In genomic region chr13:43005460-43006236, GRCh38 we compare ENCODE assay signal across 1 cellular context.
TF ChIP-seq lines count a peak whose summit lies in the region.

No MANE protein-coding gene starts in this region.

TF ChIP-seq in HepG2, 621 proteins besides CTCF, POLR2A, EP300 and RAD21:
- no peak for TF ChIP-seq ZFX (CRISPR knock-in tag; IDR thresholded peaks at IDR 0.05; ENCODE audit: low read depth)
- TF ChIP-seq ZNF230 (CRISPR knock-in tag; IDR thresholded peaks at IDR 0.05), result no peak
- no peak for TF ChIP-seq MBD4 (IDR thresholded peaks at IDR 0.05; ENCODE audit: borderline replicate concordance, low read length)
- TF ChIP-seq ZNF274 (CRISPR knock-in tag; IDR thresholded peaks at IDR 0.05), result no peak
- TF ChIP-seq ZNF234 (CRISPR knock-in tag; conservative IDR thresholded peaks at IDR 0.05), result no peak
- no peak for TF ChIP-seq ZNF24 (IDR thresholded peaks at IDR 0.05)
- TF ChIP-seq ZNF605 (CRISPR knock-in tag; IDR thresholded peaks at IDR 0.05), result no peak
- no peak for TF ChIP-seq AGO2 (optimal IDR thresholded peaks at IDR 0.05; ENCODE audit: low read depth, low read length)
- no peak for TF ChIP-seq ZBTB7A (CRISPR knock-in tag; IDR thresholded peaks at IDR 0.05)
- no peak for TF ChIP-seq ZSCAN9 (CRISPR knock-in tag; IDR thresholded peaks at IDR 0.05; ENCODE audit: borderline replicate concordance)
- TF ChIP-seq ETV5 (CRISPR knock-in tag; IDR thresholded peaks at IDR 0.05; ENCODE audit: borderline replicate concordance), result no peak
- TF ChIP-seq ZNF232 (CRISPR knock-in tag; IDR thresholded peaks at IDR 0.05; ENCODE audit: borderline replicate concordance), result no peak
- no peak for TF ChIP-seq AFF4 (CRISPR knock-in tag; IDR thresholded peaks at IDR 0.05)
- no peak for TF ChIP-seq ERF (CRISPR knock-in tag; IDR thresholded peaks at IDR 0.05)
- TF ChIP-seq, protein P1, sequence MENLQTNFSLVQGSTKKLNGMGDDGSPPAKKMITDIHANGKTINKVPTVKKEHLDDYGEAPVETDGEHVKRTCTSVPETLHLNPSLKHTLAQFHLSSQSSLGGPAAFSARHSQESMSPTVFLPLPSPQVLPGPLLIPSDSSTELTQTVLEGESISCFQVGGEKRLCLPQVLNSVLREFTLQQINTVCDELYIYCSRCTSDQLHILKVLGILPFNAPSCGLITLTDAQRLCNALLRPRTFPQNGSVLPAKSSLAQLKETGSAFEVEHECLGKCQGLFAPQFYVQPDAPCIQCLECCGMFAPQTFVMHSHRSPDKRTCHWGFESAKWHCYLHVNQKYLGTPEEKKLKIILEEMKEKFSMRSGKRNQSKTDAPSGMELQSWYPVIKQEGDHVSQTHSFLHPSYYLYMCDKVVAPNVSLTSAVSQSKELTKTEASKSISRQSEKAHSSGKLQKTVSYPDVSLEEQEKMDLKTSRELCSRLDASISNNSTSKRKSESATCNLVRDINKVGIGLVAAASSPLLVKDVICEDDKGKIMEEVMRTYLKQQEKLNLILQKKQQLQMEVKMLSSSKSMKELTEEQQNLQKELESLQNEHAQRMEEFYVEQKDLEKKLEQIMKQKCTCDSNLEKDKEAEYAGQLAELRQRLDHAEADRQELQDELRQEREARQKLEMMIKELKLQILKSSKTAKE (CRISPR knock-in tag; IDR thresholded peaks at IDR 0.05; ENCODE audit: borderline replicate concordance), result no peak
- TF ChIP-seq ZNF543 (CRISPR knock-in tag; IDR thresholded peaks at IDR 0.05), result no peak
- no peak for TF ChIP-seq CENPX (CRISPR knock-in tag; IDR thresholded peaks at IDR 0.05)
- no peak for TF ChIP-seq POGZ (CRISPR knock-in tag; IDR thresholded peaks at IDR 0.05)
- TF ChIP-seq SALL1 (CRISPR knock-in tag; IDR thresholded peaks at IDR 0.05), result no peak
- TF ChIP-seq SOX5 (CRISPR knock-in tag; IDR thresholded peaks at IDR 0.05; ENCODE audit: borderline replicate concordance), result peak; percentile 19; the same call in 1 of the 2 replicates
- TF ChIP-seq ZNF18 (CRISPR knock-in tag; IDR thresholded peaks at IDR 0.05; ENCODE audit: insufficient replicate concordance), result no peak
- peak; percentile 23 for TF ChIP-seq TEAD3 (CRISPR knock-in tag; optimal IDR thresholded peaks at IDR 0.05; ENCODE audit: borderline replicate concordance)
- TF ChIP-seq SIN3A (IDR thresholded peaks at IDR 0.05; ENCODE audit: borderline replicate concordance, low read depth, low read length), result no peak
- no peak for TF ChIP-seq MIER2 (CRISPR knock-in tag; IDR thresholded peaks at IDR 0.05)
- TF ChIP-seq MATR3 (CRISPR knock-in tag; IDR thresholded peaks at IDR 0.05), result no peak
- TF ChIP-seq ZMYM2 (CRISPR knock-in tag; IDR thresholded peaks at IDR 0.05), result no peak
- TF ChIP-seq FOXP4 (CRISPR knock-in tag; IDR thresholded peaks at IDR 0.05), result no peak
- TF ChIP-seq, protein P2, sequence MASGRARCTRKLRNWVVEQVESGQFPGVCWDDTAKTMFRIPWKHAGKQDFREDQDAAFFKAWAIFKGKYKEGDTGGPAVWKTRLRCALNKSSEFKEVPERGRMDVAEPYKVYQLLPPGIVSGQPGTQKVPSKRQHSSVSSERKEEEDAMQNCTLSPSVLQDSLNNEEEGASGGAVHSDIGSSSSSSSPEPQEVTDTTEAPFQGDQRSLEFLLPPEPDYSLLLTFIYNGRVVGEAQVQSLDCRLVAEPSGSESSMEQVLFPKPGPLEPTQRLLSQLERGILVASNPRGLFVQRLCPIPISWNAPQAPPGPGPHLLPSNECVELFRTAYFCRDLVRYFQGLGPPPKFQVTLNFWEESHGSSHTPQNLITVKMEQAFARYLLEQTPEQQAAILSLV (CRISPR knock-in tag; IDR thresholded peaks at IDR 0.05; ENCODE audit: borderline replicate concordance), result no peak
- no peak for TF ChIP-seq ZNF276 (CRISPR knock-in tag; IDR thresholded peaks at IDR 0.05; ENCODE audit: low read depth)
- no peak for TF ChIP-seq NR2F6 (IDR thresholded peaks at IDR 0.05)
- TF ChIP-seq NR2F6 (CRISPR knock-in tag; IDR thresholded peaks at IDR 0.05), result no peak
- TF ChIP-seq CEBPB (IDR thresholded peaks at IDR 0.05; ENCODE audit: borderline replicate concordance, low read depth, low read length), result peak; percentile 74; the same call in 1 of the 2 replicates
- no peak for TF ChIP-seq CSRNP1 (CRISPR knock-in tag; IDR thresholded peaks at IDR 0.05)
- TF ChIP-seq SOX13 (IDR thresholded peaks at IDR 0.05), result no peak
- peak in 1 of 2 experiments; percentile 65; a peak in 1 of 4 replicates for TF ChIP-seq SOX13 (CRISPR knock-in tag; conservative IDR thresholded peaks at IDR 0.05 in 1 of 2, IDR thresholded peaks at IDR 0.05 in 1 of 2)
- TF ChIP-seq MXD4 (CRISPR knock-in tag; IDR thresholded peaks at IDR 0.05), result no peak
